Comparison of ENCODE assay signal across 2 cellular contexts in the genomic region with DNA sequence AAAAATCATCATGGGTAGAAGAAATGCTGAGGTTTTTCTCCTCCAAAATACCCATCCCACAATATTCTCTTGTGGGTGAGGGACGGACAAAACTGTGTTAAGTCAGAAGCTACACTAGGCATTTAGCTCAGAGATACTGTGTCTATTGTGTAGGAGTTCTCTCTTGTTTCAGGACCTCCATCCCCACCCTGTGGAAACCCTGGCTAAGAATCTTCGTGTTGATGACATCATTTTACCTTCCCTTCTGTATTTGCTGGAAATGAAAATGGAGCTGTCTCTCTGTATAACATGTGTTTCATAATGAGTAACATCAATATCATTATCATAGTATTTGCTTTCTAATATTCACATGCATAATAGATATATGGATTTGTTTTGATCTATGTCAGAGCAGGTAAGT.
TF ChIP-seq lines count a peak whose summit lies in the region.

No MANE protein-coding gene starts in this region.

TF ChIP-seq in SK-N-SH, 30 proteins besides CTCF, POLR2A, EP300 and RAD21 (continued from another document):
- no peak for TF ChIP-seq NFIC (IDR thresholded peaks at IDR 0.05; ENCODE audit: borderline replicate concordance)
- TF ChIP-seq CHD2 (IDR thresholded peaks at IDR 0.05; ENCODE audit: low read length, partially characterized antibody): no peak
- TF ChIP-seq GATA2 (CRISPR knock-in tag; IDR thresholded peaks at IDR 0.05): no peak
- TF ChIP-seq RCOR1 (IDR thresholded peaks at IDR 0.05; ENCODE audit: low read length): no peak
- no peak for TF ChIP-seq MEF2A (IDR thresholded peaks at IDR 0.05; ENCODE audit: borderline replicate concordance, low read depth)
- no peak for TF ChIP-seq SMC3 (IDR thresholded peaks at IDR 0.05; ENCODE audit: low read depth, low read length)
- TF ChIP-seq MXI1 (IDR thresholded peaks at IDR 0.05; ENCODE audit: low read depth, low read length): no peak
- TF ChIP-seq, protein P1, sequence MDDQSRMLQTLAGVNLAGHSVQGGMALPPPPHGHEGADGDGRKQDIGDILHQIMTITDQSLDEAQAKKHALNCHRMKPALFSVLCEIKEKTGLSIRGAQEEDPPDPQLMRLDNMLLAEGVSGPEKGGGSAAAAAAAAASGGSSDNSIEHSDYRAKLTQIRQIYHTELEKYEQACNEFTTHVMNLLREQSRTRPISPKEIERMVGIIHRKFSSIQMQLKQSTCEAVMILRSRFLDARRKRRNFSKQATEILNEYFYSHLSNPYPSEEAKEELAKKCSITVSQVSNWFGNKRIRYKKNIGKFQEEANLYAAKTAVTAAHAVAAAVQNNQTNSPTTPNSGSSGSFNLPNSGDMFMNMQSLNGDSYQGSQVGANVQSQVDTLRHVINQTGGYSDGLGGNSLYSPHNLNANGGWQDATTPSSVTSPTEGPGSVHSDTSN (IDR thresholded peaks at IDR 0.05): no peak
- TF ChIP-seq FOXJ3 (CRISPR knock-in tag; IDR thresholded peaks at IDR 0.05): no peak
- TF ChIP-seq EZH2phosphoT487 (IDR thresholded peaks at IDR 0.05; ENCODE audit: borderline replicate concordance, low read depth): no peak
- TF ChIP-seq TCF12 (IDR thresholded peaks at IDR 0.05): no peak
- no peak for TF ChIP-seq NRF1 (IDR thresholded peaks at IDR 0.05; ENCODE audit: low read depth, low read length)

TF ChIP-seq in endothelial cell of umbilical vein, 7 proteins besides CTCF, POLR2A, EP300 and RAD21 (continued from another document):
- no peak for TF ChIP-seq MYC (IDR thresholded peaks at IDR 0.05; ENCODE audit: low read depth, low read length)
